Comparison of ENCODE assay signal across 8 cellular contexts in the genomic region with DNA sequence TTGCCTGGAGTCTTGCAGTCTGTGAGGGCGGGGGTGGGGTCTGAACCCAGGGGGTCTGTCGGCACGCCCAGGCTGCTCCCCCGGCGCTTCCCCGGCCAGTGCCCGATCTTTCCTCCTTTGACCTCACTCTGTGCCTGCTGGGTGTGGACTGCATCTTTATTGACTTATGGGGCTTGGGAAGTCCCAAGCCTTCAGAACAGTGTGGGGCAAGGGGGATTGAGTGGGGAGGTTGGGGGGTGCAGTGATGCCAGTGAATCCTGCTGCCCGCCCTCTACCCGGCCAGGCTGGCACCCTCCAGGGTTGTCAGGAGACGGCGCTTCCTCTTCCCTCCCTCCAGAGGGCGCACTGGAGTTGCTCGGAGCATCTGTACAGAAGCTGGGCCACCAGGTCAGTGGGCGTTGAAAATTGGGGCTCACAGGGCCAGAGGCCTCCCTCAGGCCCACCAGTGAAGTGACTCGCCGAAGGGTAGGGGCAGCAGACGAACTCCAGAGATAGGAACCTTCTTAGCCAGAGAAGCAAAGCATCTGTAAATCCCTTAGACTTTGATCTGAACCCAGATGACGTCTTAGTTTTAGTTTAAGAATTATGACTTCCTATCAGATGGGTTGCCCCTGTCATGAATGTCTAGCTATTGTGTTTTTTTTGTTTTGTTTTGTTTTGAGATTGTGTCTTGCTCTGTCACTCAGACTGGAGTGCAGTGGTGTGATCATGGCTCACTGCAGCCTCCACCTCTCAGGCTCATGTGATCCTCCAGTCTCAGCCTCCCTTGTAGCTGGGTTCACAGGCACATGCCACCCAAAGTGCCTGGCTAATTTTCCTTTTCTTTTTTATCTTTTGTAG.
DNase-seq lines count a peak whose midpoint lies in the region; ATAC-seq, FAIRE-seq and TF ChIP-seq lines count a peak whose summit lies in the region.

No MANE protein-coding gene starts in this region.

- H3K9me3 ChIP-seq in A549 = no peaks in the 10 kb centered on the region
- no peaks in the 10 kb centered on the region for H3K9me3 ChIP-seq in left ventricle myocardium inferior (replicated peaks)

- peak; percentile 33 to 42; a peak in 3 of 5 replicates for TF ChIP-seq RAD21 in A549 (conservative IDR thresholded peaks at IDR 0.05 in 1 of 2, IDR thresholded peaks at IDR 0.05 in 1 of 2)

- no peaks in the 10 kb centered on the region for H3K36me3 ChIP-seq in left ventricle myocardium inferior

- H3K36me3 Mint-ChIP-seq in activated naive CD4-positive, alpha-beta T cell treated with anti-CD3 and anti-CD28 coated beads for 36 hours (ENCODE audit: low read depth) = no peaks in the 10 kb centered on the region

- H3K4me1 ChIP-seq in A549 (peaks cover 7% of the 10 kb centered on the region; the same call in 2 of the 3 replicates), left ventricle myocardium inferior (peaks cover 10% of the 10 kb centered on the region)

- H3K4me2 ChIP-seq in A549 = peak overlapping the region; percentile 43; the same call in 2 of the 3 replicates

- H3K27me3 ChIP-seq in left ventricle myocardium inferior (ENCODE audit: low read depth) = no peaks in the 10 kb centered on the region

- H3K27ac ChIP-seq in A549 (no peak overlapping the region), left ventricle myocardium inferior (replicated peaks) (no peak overlapping the region)

- peak; percentile 64 for TF ChIP-seq CTCF in A549 (IDR thresholded peaks at IDR 0.05)
- TF ChIP-seq CTCF in left ventricle myocardium inferior (IDR thresholded peaks at IDR 0.05; ENCODE audit: borderline replicate concordance) = peak; percentile 76

- WGBS in A549 (ENCODE audit: missing lambda C conversion rate) = 33% methylated on average over 16 of the region's 18 CpGs

- no peak overlapping the region for H3K27ac Mint-ChIP-seq in activated naive CD4-positive, alpha-beta T cell treated with anti-CD3 and anti-CD28 coated beads for 36 hours

- intact Hi-C loops in activated naive CD4-positive, alpha-beta T cell treated with anti-CD3 and anti-CD28 coated beads for 36 hours (cut with micrococcal nuclease) = no loop called here
- intact Hi-C loops in left ventricle myocardium inferior (cut with micrococcal nuclease) = no loop called here

- CTCF ChIA-PET in A549 (lab: Yijun Ruan, JAX) = interaction anchor here (0.6 to 4.5 kb wide), 34 partner anchors 8 to 557 kb away, joined by 3 to 46 read pairs (median 4); partner anchors contain the start of gene CIBAR2
- CTCF ChIA-PET in activated naive CD4-positive, alpha-beta T cell treated with anti-CD3 and anti-CD28 coated beads for 36 hours (lab: Charles Lee) = interaction anchor here (0.6 to 1.9 kb wide), 12 partner anchors 9 to 98 kb away, joined by 3 to 6 read pairs (median 3); no protein-coding TSS in a partner anchor

- no peak for TF ChIP-seq EP300 in A549 (IDR thresholded peaks at IDR 0.05)

- peak; percentile 88 to 98 for ATAC-seq in A549

- H3K4me3 Mint-ChIP-seq in activated naive CD4-positive, alpha-beta T cell treated with anti-CD3 and anti-CD28 coated beads for 36 hours = no peak overlapping the region

- FAIRE-seq in A549 (lab: Jason Lieb, UNC) (no peak), GM18507 (lab: Jason Lieb, UNC) (peak; percentile 26)

- H3K4me1 Mint-ChIP-seq in activated naive CD4-positive, alpha-beta T cell treated with anti-CD3 and anti-CD28 coated beads for 36 hours (ENCODE audit: low read depth) = peaks cover 2% of the 10 kb centered on the region

- H3K27me3 Mint-ChIP-seq in activated naive CD4-positive, alpha-beta T cell treated with anti-CD3 and anti-CD28 coated beads for 36 hours (ENCODE audit: low read depth) = no peaks in the 10 kb centered on the region

- POLR2A ChIA-PET in A549 (lab: Yijun Ruan, JAX) = interaction anchor here (0.6 kb wide), 1 partner anchor 1461 kb away, joined by 8 read pairs; no protein-coding TSS in a partner anchor

- H3K4me3 ChIP-seq in A549 = no peak overlapping the region
- H3K4me3 ChIP-seq in left ventricle myocardium inferior = no peak overlapping the region

- TF ChIP-seq POLR2A in A549 (IDR thresholded peaks at IDR 0.05; ENCODE audit: low read length) = no peak

- DNase-seq in A549 (ENCODE audit: low read depth in 1 of 2, low spot score in 1 of 2) (peak; percentile 53 to 79), GM18507 (ENCODE audit: extremely low spot score, insufficient read length, low read depth) (no peak), RPMI8226 (peak; percentile 70), left ventricle myocardium inferior (no peak), cerebellum (ENCODE audit: low spot score) (no peak), GF-D8 (lab: John Stamatoyannopoulos, UW) (no peak)
- DNase-seq in activated naive CD4-positive, alpha-beta T cell treated with anti-CD3 and anti-CD28 coated beads for 36 hours = peak; percentile 68
- peak in 2 of 3 donors; percentile 41 to 56 for DNase-seq in stimulated activated CD4-positive, alpha-beta T cell treated with anti-CD3 and anti-CD28 coated beads, Interleukin-12 subunit alpha, Interleukin-12 subunit beta, amount 100 ng/mL, for 48 hours (ENCODE audit: low read depth in 2 of 3, low spot score in 1 of 3)

- no peaks in the 10 kb centered on the region for H3K9me3 Mint-ChIP-seq in activated naive CD4-positive, alpha-beta T cell treated with anti-CD3 and anti-CD28 coated beads for 36 hours

TF ChIP-seq in A549, 52 proteins besides CTCF, POLR2A, EP300 and RAD21:
- TF ChIP-seq, protein P1, sequence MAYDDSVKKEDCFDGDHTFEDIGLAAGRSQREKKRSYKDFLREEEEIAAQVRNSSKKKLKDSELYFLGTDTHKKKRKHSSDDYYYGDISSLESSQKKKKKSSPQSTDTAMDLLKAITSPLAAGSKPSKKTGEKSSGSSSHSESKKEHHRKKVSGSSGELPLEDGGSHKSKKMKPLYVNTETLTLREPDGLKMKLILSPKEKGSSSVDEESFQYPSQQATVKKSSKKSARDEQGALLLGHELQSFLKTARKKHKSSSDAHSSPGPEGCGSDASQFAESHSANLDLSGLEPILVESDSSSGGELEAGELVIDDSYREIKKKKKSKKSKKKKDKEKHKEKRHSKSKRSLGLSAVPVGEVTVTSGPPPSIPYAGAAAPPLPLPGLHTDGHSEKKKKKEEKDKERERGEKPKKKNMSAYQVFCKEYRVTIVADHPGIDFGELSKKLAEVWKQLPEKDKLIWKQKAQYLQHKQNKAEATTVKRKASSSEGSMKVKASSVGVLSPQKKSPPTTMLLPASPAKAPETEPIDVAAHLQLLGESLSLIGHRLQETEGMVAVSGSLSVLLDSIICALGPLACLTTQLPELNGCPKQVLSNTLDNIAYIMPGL (CRISPR knock-in tag; IDR thresholded peaks at IDR 0.05; ENCODE audit: borderline replicate concordance) = no peak
- TF ChIP-seq MAZ (IDR thresholded peaks at IDR 0.05; ENCODE audit: borderline replicate concordance, low read depth, low read length) = no peak
- TF ChIP-seq SMC3 (IDR thresholded peaks at IDR 0.05) = peak; percentile 32; the same call in 2 of the 3 replicates
- TF ChIP-seq RCOR1 (IDR thresholded peaks at IDR 0.05; ENCODE audit: low read depth, low read length) = no peak

Comparison
In these comparisons a context has a peak if more than half of its experiments do, and no peak if none do; other contexts are left out.
1. DNase-seq: peak in A549 (2 of 2), RPMI8226 (single experiment), activated naive CD4-positive, alpha-beta T cell treated with anti-CD3 and anti-CD28 coated beads for 36 hours (single experiment) and stimulated activated CD4-positive, alpha-beta T cell treated with anti-CD3 and anti-CD28 coated beads, Interleukin-12 subunit alpha, Interleukin-12 subunit beta, amount 100 ng/mL, for 48 hours (2 of 3); none in GM18507 (single experiment), left ventricle myocardium inferior (single experiment), cerebellum (single experiment) and GF-D8 (single experiment).